15 cellular contexts compared by ENCODE assay signal in the genomic region with DNA sequence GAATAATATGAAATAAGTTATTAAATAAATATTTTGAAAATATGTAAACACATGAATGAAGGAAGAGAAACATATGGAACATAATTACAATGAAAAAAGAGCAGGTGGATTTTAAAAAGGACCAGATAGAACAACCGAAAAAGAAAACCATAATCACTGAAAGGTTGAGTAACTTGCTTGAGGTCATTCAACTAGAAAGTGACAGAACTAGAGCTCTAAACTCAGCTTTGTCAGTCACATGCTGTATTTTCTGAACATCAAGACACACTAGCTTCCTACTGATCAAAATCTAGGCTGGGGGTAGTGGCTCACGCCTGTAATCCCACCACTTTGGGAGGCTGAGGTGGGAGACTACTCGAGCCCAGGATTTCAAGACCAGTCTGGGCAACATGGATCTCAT. TPM values are rescaled to one million over a fixed set of nuclear protein-coding genes. Genes with fewer than 3 reads are reported as not detected.
DNase-seq lines count a peak whose midpoint lies in the region; ATAC-seq, FAIRE-seq and TF ChIP-seq lines count a peak whose summit lies in the region.
"Had no signal": no experiment of that assay in that cellular context is flagged by ENCODE, and none has a peak within 500 bp of the region (broad histone marks: within the 10 kb centered on the region; RNA-seq: fewer than 3 reads in every experiment).

No MANE protein-coding gene starts in this region.

- ATAC-seq in GM19438 (IDR thresholded peaks at IDR 0.05; ENCODE audit: low read depth, unreplicated experiment) (peak; percentile 91), HG02763 (IDR thresholded peaks at IDR 0.05; ENCODE audit: unreplicated experiment) (peak; percentile 75), HG03432 (IDR thresholded peaks at IDR 0.05; ENCODE audit: unreplicated experiment) (peak; percentile 94), SK-N-SH treated with all-trans-retinoic acid at 6 μM for 48 hours (no peak), HG02588 (IDR thresholded peaks at IDR 0.05; ENCODE audit: unreplicated experiment) (no peak)
- ATAC-seq: K562, WTC11 had no signal

- DNase-seq in GM12891 (ENCODE audit: insufficient read length, low spot score) (no peak), NCI-H2171 treated with DMSO at 0.1 percent for 48 hours (lab: John Stamatoyannopoulos, UW) (no peak), HuH-7 (ENCODE audit: low spot score) (no peak)
- DNase-seq: amniotic stem cell; NCI-H187; NK-92 treated with Interleukin-12 subunit alpha and Interleukin-12 subunit beta, amount 100 ng/mL, for 24 hours; stimulated activated CD4-positive, alpha-beta T cell treated with anti-CD3 and anti-CD28 coated beads, Interleukin-15, amount 100 ng/mL, for 24 hours; upper lobe of left lung had no signal

- TF ChIP-seq POLR2A in GM12891 (IDR thresholded peaks at IDR 0.05; ENCODE audit: low read depth, low read length): no peak

- peak; percentile 88 for FAIRE-seq in GM12891 (lab: Jason Lieb, UNC)
- FAIRE-seq: K562 had no signal

TF ChIP-seq in GM12891, 5 proteins besides CTCF, POLR2A, EP300 and RAD21:
- TF ChIP-seq POLR2AphosphoS5 (IDR thresholded peaks at IDR 0.05; ENCODE audit: low read depth, low read length): no peak
- no peak for TF ChIP-seq PAX5 (IDR thresholded peaks at IDR 0.05; ENCODE audit: insufficient read depth, low read length, severe bottlenecking)
- no peak for TF ChIP-seq POU2F2 (IDR thresholded peaks at IDR 0.05; ENCODE audit: low read depth, low read length)
- no peak for TF ChIP-seq SPI1 (IDR thresholded peaks at IDR 0.05; ENCODE audit: low read depth, low read length)
- no peak for TF ChIP-seq TAF1 (IDR thresholded peaks at IDR 0.05; ENCODE audit: low read depth, low read length)
TF ChIP-seq in GM12891: peak in this region for 0.

TF ChIP-seq in SK-N-SH treated with all-trans-retinoic acid at 6 μM for 48 hours, 23 proteins besides CTCF, POLR2A, EP300 and RAD21:
- TF ChIP-seq ZC3H10 (CRISPR knock-in tag; IDR thresholded peaks at IDR 0.05): no peak
- no peak for TF ChIP-seq TOX (CRISPR knock-in tag; IDR thresholded peaks at IDR 0.05; ENCODE audit: borderline replicate concordance)
- TF ChIP-seq, protein P1, sequence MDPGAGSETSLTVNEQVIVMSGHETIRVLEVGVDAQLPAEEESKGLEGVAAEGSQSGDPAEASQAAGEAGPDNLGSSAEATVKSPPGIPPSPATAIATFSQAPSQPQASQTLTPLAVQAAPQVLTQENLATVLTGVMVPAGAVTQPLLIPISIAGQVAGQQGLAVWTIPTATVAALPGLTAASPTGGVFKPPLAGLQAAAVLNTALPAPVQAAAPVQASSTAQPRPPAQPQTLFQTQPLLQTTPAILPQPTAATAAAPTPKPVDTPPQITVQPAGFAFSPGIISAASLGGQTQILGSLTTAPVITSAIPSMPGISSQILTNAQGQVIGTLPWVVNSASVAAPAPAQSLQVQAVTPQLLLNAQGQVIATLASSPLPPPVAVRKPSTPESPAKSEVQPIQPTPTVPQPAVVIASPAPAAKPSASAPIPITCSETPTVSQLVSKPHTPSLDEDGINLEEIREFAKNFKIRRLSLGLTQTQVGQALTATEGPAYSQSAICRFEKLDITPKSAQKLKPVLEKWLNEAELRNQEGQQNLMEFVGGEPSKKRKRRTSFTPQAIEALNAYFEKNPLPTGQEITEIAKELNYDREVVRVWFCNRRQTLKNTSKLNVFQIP (CRISPR knock-in tag; IDR thresholded peaks at IDR 0.05; ENCODE audit: borderline replicate concordance, low read depth): no peak
- TF ChIP-seq ZFP3 (CRISPR knock-in tag; IDR thresholded peaks at IDR 0.05): no peak
- TF ChIP-seq BACH2 (CRISPR knock-in tag; IDR thresholded peaks at IDR 0.05; ENCODE audit: borderline replicate concordance): no peak
- TF ChIP-seq, protein P2, sequence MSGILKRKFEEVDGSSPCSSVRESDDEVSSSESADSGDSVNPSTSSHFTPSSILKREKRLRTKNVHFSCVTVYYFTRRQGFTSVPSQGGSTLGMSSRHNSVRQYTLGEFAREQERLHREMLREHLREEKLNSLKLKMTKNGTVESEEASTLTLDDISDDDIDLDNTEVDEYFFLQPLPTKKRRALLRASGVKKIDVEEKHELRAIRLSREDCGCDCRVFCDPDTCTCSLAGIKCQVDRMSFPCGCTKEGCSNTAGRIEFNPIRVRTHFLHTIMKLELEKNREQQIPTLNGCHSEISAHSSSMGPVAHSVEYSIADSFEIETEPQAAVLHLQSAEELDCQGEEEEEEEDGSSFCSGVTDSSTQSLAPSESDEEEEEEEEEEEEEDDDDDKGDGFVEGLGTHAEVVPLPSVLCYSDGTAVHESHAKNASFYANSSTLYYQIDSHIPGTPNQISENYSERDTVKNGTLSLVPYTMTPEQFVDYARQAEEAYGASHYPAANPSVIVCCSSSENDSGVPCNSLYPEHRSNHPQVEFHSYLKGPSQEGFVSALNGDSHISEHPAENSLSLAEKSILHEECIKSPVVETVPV (CRISPR knock-in tag; IDR thresholded peaks at IDR 0.05): no peak

RNA-seq across cellular contexts. Expression of a gene that starts 30.0 kb away (rescaled TPM):
- polyA plus RNA-seq in GM12891 (2012; ENCODE audit: low read depth, missing spikeins): 1.8 TPM

Comparison
In these comparisons a context has a peak if more than half of its experiments do, and no peak if none do; other contexts are left out.
1. ATAC-seq: peak in GM19438 (single experiment), HG02763 (single experiment) and HG03432 (single experiment); none in SK-N-SH treated with all-trans-retinoic acid at 6 μM for 48 hours (single experiment) and HG02588 (single experiment).